Comparison of ENCODE assay signal across 10 cellular contexts in genomic region chr16:89476811-89477261, GRCh38. TPM values are rescaled to one million over a fixed set of nuclear protein-coding genes. Genes with fewer than 3 reads are reported as not detected.
DNase-seq lines count a peak whose midpoint lies in the region; ATAC-seq and TF ChIP-seq lines count a peak whose summit lies in the region.
"Had no signal": no experiment of that assay in that cellular context is flagged by ENCODE, and none has a peak within 500 bp of the region (broad histone marks: within the 10 kb centered on the region; RNA-seq: fewer than 3 reads in every experiment).

No MANE protein-coding gene starts in this region.

- H3K4me3 Mint-ChIP-seq in naive B cell: peak overlapping the region; percentile 55 to 91 (median 74)

- H3K27ac ChIP-seq in adrenal gland (no peak overlapping the region), spleen (peak overlapping the region in 4 of 8 donors; percentile 6 to 66 (median 52))
- H3K27ac ChIP-seq: cardiac muscle cell had no signal

- 71 to 81% (median 75%) methylated on average over 10 of the region's 10 CpGs for WGBS in adrenal gland, 4 donors
- 36 to 47% (median 41%) methylated on average over 10 of the region's 10 CpGs for WGBS in spleen, 5 donors

- peaks cover 73 to 96% (median 86%) of the 10 kb centered on the region in 3 donors for H3K4me1 Mint-ChIP-seq in naive B cell

- H3K4me1 ChIP-seq in adrenal gland (replicated peaks in 1 of 2) (peaks cover 11 to 58% of the 10 kb centered on the region in 2 donors), spleen (peaks cover 57 to 100% (median 98%) of the 10 kb centered on the region in 6 donors)

- H3K36me3 Mint-ChIP-seq in naive B cell: peaks cover 5 to 7% of the 10 kb centered on the region in 2 donors

- H3K36me3 ChIP-seq in adrenal gland (replicated peaks in 1 of 2): no peaks in the 10 kb centered on the region
- H3K36me3 ChIP-seq in spleen: peaks cover 0 to 4% (median 0%) of the 10 kb centered on the region in 6 donors
- H3K36me3 ChIP-seq: cardiac muscle cell had no signal

- TF ChIP-seq POLR2A in adrenal gland (IDR thresholded peaks at IDR 0.05) (no peak), spleen (IDR thresholded peaks at IDR 0.05) (no peak)

- H3K27me3 ChIP-seq in adrenal gland: no peaks in the 10 kb centered on the region
- no peaks in the 10 kb centered on the region for H3K27me3 ChIP-seq in spleen (replicated peaks in 1 of 7)
- H3K27me3 ChIP-seq: cardiac muscle cell had no signal

- ATAC-seq in GM18858 (IDR thresholded peaks at IDR 0.05; ENCODE audit: unreplicated experiment) (peak; percentile 54), HG02885 (IDR thresholded peaks at IDR 0.05; ENCODE audit: poor library complexity, unreplicated experiment) (peak; percentile 53), naive B cell (ENCODE audit: low read depth in 2 of 2) (peak; percentile 93 to 94), GM19455 (IDR thresholded peaks at IDR 0.05; ENCODE audit: unreplicated experiment) (no peak), HG02840 (IDR thresholded peaks at IDR 0.05; ENCODE audit: low FRiP score, unreplicated experiment) (no peak)

- no peaks in the 10 kb centered on the region for H3K9me3 Mint-ChIP-seq in naive B cell

- H3K27me3 Mint-ChIP-seq in naive B cell: no peaks in the 10 kb centered on the region

- no peak for TF ChIP-seq CTCF in adrenal gland (IDR thresholded peaks at IDR 0.05)
- TF ChIP-seq CTCF in spleen (IDR thresholded peaks at IDR 0.05 in 8 of 11, conservative IDR thresholded peaks at IDR 0.05 in 3 of 11): no peak

- DNase-seq in SIG-M5 (lab: John Stamatoyannopoulos, UW) (peak; percentile 60), naive B cell (peak; percentile 76), adrenal gland (no peak), spleen (no peak)

- H3K9me3 ChIP-seq in adrenal gland (replicated peaks in 1 of 3) (no peaks in the 10 kb centered on the region), spleen (no peaks in the 10 kb centered on the region)

- no peak overlapping the region for H3K4me3 ChIP-seq in adrenal gland
- no peak overlapping the region for H3K4me3 ChIP-seq in spleen
- H3K4me3 ChIP-seq: cardiac muscle cell, lung had no signal

- H3K27ac Mint-ChIP-seq in naive B cell: peak overlapping the region; percentile 36 to 95 (median 86)

- intact Hi-C loops in adrenal gland (cut with DNase I): no loop called here
- intact Hi-C loops in spleen (cut with DNase I; ENCODE audit: low total_unique reads): no loop called here

RNA-seq across cellular contexts. Expression of gene ANKRD11, which starts 13.5 kb away (rescaled TPM):
- 10 to 100 TPM in 3 of 6 donors, 1 to 10 TPM in 2, under 1 TPM in 1; 0.78 to 24.8 (median 10.1) TPM for polyA plus RNA-seq in naive B cell (ENCODE audit: low read depth in 6 of 6)
- total RNA-seq in adrenal gland: 100 to 1,000 TPM in 3 of 8 donors, 10 to 100 TPM in 5; 57.0 to 127 (median 90.7) TPM
- polyA plus RNA-seq in adrenal gland: 100 to 1,000 TPM in 1 of 3 donors, 10 to 100 TPM in 2; 56.3 to 125 (median 76.6) TPM
- 100 to 1,000 TPM; 105 to 203 (median 136) TPM for total RNA-seq in spleen
- polyA plus RNA-seq in spleen: 10 to 100 TPM; 29.0 to 60.0 (median 37.8) TPM

RNA-seq across cellular contexts. Expression of gene SPG7, which starts 31.4 kb away (rescaled TPM):
- polyA plus RNA-seq in naive B cell (ENCODE audit: low read depth in 6 of 6) (10 to 100 TPM; 34.8 to 54.1 (median 40.0) TPM), adrenal gland (100 to 1,000 TPM in 2 of 3 donors, 10 to 100 TPM in 1; 57.1 to 250 (median 247) TPM), spleen (100 to 1,000 TPM in 2 of 3 donors, 10 to 100 TPM in 1; 64.5 to 189 (median 135) TPM)
- total RNA-seq in adrenal gland (100 to 1,000 TPM in 7 of 8 donors, 10 to 100 TPM in 1; 91.0 to 246 (median 134) TPM), spleen (100 to 1,000 TPM in 6 of 7 donors, 10 to 100 TPM in 1; 90.4 to 260 (median 153) TPM)

Comparison
In these comparisons a context has a peak if more than half of its experiments do, and no peak if none do; other contexts are left out.
1. ATAC-seq: peak in GM18858 (single experiment), HG02885 (single experiment) and naive B cell (2 of 2); none in GM19455 (single experiment) and HG02840 (single experiment).
2. DNase-seq: peak in SIG-M5 (single experiment) and naive B cell (single experiment); none in adrenal gland (0 of 7) and spleen (single experiment).